Comparison of ENCODE assay signal across 16 cellular contexts in genomic region chr9:89710689-89711088, GRCh38.
A peak's percentile ranks its signal among the peaks of the same experiment; 100 is the strongest.
DNase-seq lines count a peak whose midpoint lies in the region; ATAC-seq, FAIRE-seq and TF ChIP-seq lines count a peak whose summit lies in the region.
"Had no signal": no experiment of that assay in that cellular context is flagged by ENCODE, and none has a peak within 500 bp of the region (broad histone marks: within the 10 kb centered on the region; RNA-seq: fewer than 3 reads in every experiment).

No MANE protein-coding gene starts in this region.

- H3K27me3 ChIP-seq in breast epithelium (no peaks in the 10 kb centered on the region), left lung (no peaks in the 10 kb centered on the region), tibial nerve (no peaks in the 10 kb centered on the region)
- H3K27me3 ChIP-seq: esophagus muscularis mucosa had no signal

- no peaks in the 10 kb centered on the region for H3K36me3 ChIP-seq in breast epithelium
- H3K36me3 ChIP-seq in left lung: no peaks in the 10 kb centered on the region
- H3K36me3 ChIP-seq in tibial nerve: no peaks in the 10 kb centered on the region
- H3K36me3 ChIP-seq: esophagus muscularis mucosa, thoracic aorta had no signal

- TF ChIP-seq CTCF in breast epithelium (IDR thresholded peaks at IDR 0.05): no peak
- TF ChIP-seq CTCF in MCF 10A (IDR thresholded peaks at IDR 0.05; ENCODE audit: unreplicated experiment): no peak
- no peak for TF ChIP-seq CTCF in left lung (IDR thresholded peaks at IDR 0.05)
- TF ChIP-seq CTCF in tibial nerve (IDR thresholded peaks at IDR 0.05): no peak
- TF ChIP-seq CTCF in GM13977 (IDR thresholded peaks at IDR 0.05; ENCODE audit: extremely low read depth, insufficient read depth, missing control alignments): no peak
- TF ChIP-seq CTCF in HFFc6 (IDR thresholded peaks at IDR 0.05): no peak

- H3K9me3 ChIP-seq in breast epithelium (no peaks in the 10 kb centered on the region), left lung (no peaks in the 10 kb centered on the region), tibial nerve (no peaks in the 10 kb centered on the region)
- H3K9me3 ChIP-seq: esophagus muscularis mucosa, SK-N-SH, thoracic aorta had no signal

- peaks cover 3% of the 10 kb centered on the region for H3K27me3 Mint-ChIP-seq in MCF 10A (ENCODE audit: insufficient read depth, unreplicated experiment)
- no peaks in the 10 kb centered on the region for H3K27me3 Mint-ChIP-seq in activated T-helper 2 cell treated with anti-CD3 and anti-CD28 coated beads, Interferon-gamma antibody, Interleukin-2, Interleukin-4, amounts not matched to agents 10 μg/mL and 5 μg/mL and 100 μg/mL, durations not matched to agents 14 hours and 24 hours and 36 hours (ENCODE audit: low read depth)
- H3K27me3 Mint-ChIP-seq in HFFc6 (ENCODE audit: insufficient read depth): no peaks in the 10 kb centered on the region; the same call in 1 of the 2 replicates

- intact Hi-C loops in breast epithelium (cut with DNase I; ENCODE audit: low total_unique reads) (no loop called here), MCF 10A (cut with micrococcal nuclease) (no loop called here), left lung (cut with DNase I) (no loop called here)
- intact Hi-C loops in activated T-helper 2 cell treated with anti-CD3 and anti-CD28 coated beads, Interferon-gamma antibody, Interleukin-2, Interleukin-4, amounts not matched to agents 10 μg/mL and 5 μg/mL and 100 μg/mL, durations not matched to agents 14 hours and 24 hours and 36 hours (cut with micrococcal nuclease): no loop called here

- H3K36me3 Mint-ChIP-seq in MCF 10A (ENCODE audit: insufficient read depth, unreplicated experiment) (no peaks in the 10 kb centered on the region), HFFc6 (ENCODE audit: low read depth) (peaks cover 5% of the 10 kb centered on the region)
- peaks cover 70% of the 10 kb centered on the region for H3K36me3 Mint-ChIP-seq in activated T-helper 2 cell treated with anti-CD3 and anti-CD28 coated beads, Interferon-gamma antibody, Interleukin-2, Interleukin-4, amounts not matched to agents 10 μg/mL and 5 μg/mL and 100 μg/mL, durations not matched to agents 14 hours and 24 hours and 36 hours (ENCODE audit: low read depth)

- no peaks in the 10 kb centered on the region for H3K4me1 Mint-ChIP-seq in MCF 10A (ENCODE audit: insufficient read depth, unreplicated experiment)
- H3K4me1 Mint-ChIP-seq in activated T-helper 2 cell treated with anti-CD3 and anti-CD28 coated beads, Interferon-gamma antibody, Interleukin-2, Interleukin-4, amounts not matched to agents 10 μg/mL and 5 μg/mL and 100 μg/mL, durations not matched to agents 14 hours and 24 hours and 36 hours (ENCODE audit: low read depth): peaks cover 64% of the 10 kb centered on the region
- H3K4me1 Mint-ChIP-seq in HFFc6 (ENCODE audit: low read depth): no peaks in the 10 kb centered on the region

- H3K4me3 ChIP-seq in breast epithelium (no peak overlapping the region), left lung (no peak overlapping the region), tibial nerve (no peak overlapping the region)
- H3K4me3 ChIP-seq: esophagus muscularis mucosa, thoracic aorta had no signal

- CTCF ChIA-PET in MCF 10A (lab: Yijun Ruan, JAX): interaction anchor here (0.6 to 1.3 kb wide), 4 partner anchors 15 to 193 kb away, joined by 3 to 4 read pairs (median 3); no protein-coding TSS in a partner anchor

- POLR2A ChIA-PET in MCF 10A (lab: Yijun Ruan, JAX): interaction anchor here (1.0 kb wide), 1 partner anchor 33 kb away, joined by 3 read pairs; no protein-coding TSS in a partner anchor

- WGBS in tibial nerve, 2 donors: 69 to 72% methylated on average over 7 of the region's 7 CpGs

- H3K4me3 Mint-ChIP-seq in MCF 10A (ENCODE audit: unreplicated experiment) (no peak overlapping the region), HFFc6 (no peak overlapping the region)
- no peak overlapping the region for H3K4me3 Mint-ChIP-seq in activated T-helper 2 cell treated with anti-CD3 and anti-CD28 coated beads, Interferon-gamma antibody, Interleukin-2, Interleukin-4, amounts not matched to agents 10 μg/mL and 5 μg/mL and 100 μg/mL, durations not matched to agents 14 hours and 24 hours and 36 hours (ENCODE audit: low read depth)

- ATAC-seq in left lung: peak; percentile 54

- H3K4me1 ChIP-seq in breast epithelium (peaks cover 0 to 8% of the 10 kb centered on the region in 2 donors), left lung (peaks cover 0 to 30% of the 10 kb centered on the region in 2 donors), tibial nerve (peaks cover 0 to 10% (median 1%) of the 10 kb centered on the region in 4 donors)

- TF ChIP-seq POLR2A in breast epithelium (IDR thresholded peaks at IDR 0.05): no peak
- no peak for TF ChIP-seq POLR2A in tibial nerve (IDR thresholded peaks at IDR 0.05)

- in situ Hi-C loops in GM13977 (cut with MboI; ENCODE audit: low pct_unique_long_range_greater_than_20kb, low sequenced_read_pairs, unreplicated experiment): no loop called here

- H3K27ac ChIP-seq in breast epithelium: peak overlapping the region; percentile 20 to 69
- H3K27ac ChIP-seq in left lung: peak overlapping the region; percentile 36 to 57
- no peak overlapping the region for H3K27ac ChIP-seq in tibial nerve
- H3K27ac ChIP-seq: esophagus muscularis mucosa, thoracic aorta, VCaP had no signal

- no TSS peak for BruUV-seq in MCF 10A (replicated peaks; lab: Mats Ljungman, UMichigan)

- no peak for DNase-seq in breast epithelium (ENCODE audit: low spot score in 2 of 2)
- DNase-seq in MCF 10A (ENCODE audit: unreplicated experiment): no peak
- no peak for DNase-seq in activated T-helper 2 cell treated with anti-CD3 and anti-CD28 coated beads, Interferon-gamma antibody, Interleukin-2, Interleukin-4, amounts not matched to agents 10 μg/mL and 5 μg/mL and 100 μg/mL, durations not matched to agents 14 hours and 24 hours and 36 hours (ENCODE audit: low spot score)
- no peak for DNase-seq in left lung
- peak in 1 of 2 donors; percentile 14 for DNase-seq in tibial nerve (ENCODE audit: low spot score in 2 of 2)
- no peak for DNase-seq in RCC 7860 (ENCODE audit: low spot score)
- no peak for DNase-seq in GM13977 (ENCODE audit: low spot score)
- no peak for DNase-seq in HFFc6
- DNase-seq: cortex of kidney, mammary epithelial cell, NCI-H2107, posterior cingulate gyrus, SK-N-SH had no signal

- H3K9me3 Mint-ChIP-seq in MCF 10A (ENCODE audit: unreplicated experiment) (no peaks in the 10 kb centered on the region), HFFc6 (peaks cover 34% of the 10 kb centered on the region)
- H3K9me3 Mint-ChIP-seq in activated T-helper 2 cell treated with anti-CD3 and anti-CD28 coated beads, Interferon-gamma antibody, Interleukin-2, Interleukin-4, amounts not matched to agents 10 μg/mL and 5 μg/mL and 100 μg/mL, durations not matched to agents 14 hours and 24 hours and 36 hours: no peaks in the 10 kb centered on the region

- H3K27ac Mint-ChIP-seq in MCF 10A (ENCODE audit: low read depth, unreplicated experiment): no peak overlapping the region
- peak overlapping the region; percentile 56 for H3K27ac Mint-ChIP-seq in activated T-helper 2 cell treated with anti-CD3 and anti-CD28 coated beads, Interferon-gamma antibody, Interleukin-2, Interleukin-4, amounts not matched to agents 10 μg/mL and 5 μg/mL and 100 μg/mL, durations not matched to agents 14 hours and 24 hours and 36 hours
- H3K27ac Mint-ChIP-seq in HFFc6: no peak overlapping the region

- no peak for FAIRE-seq in RCC 7860 (lab: Jason Lieb, UNC)

- TF ChIP-seq EP300 in tibial nerve (IDR thresholded peaks at IDR 0.05): peak; percentile 27 to 66

Comparison
In these comparisons a context has a peak if more than half of its experiments do, and no peak if none do; other contexts are left out.
1. H3K27ac ChIP-seq: peak in breast epithelium (2 of 2) and left lung (2 of 2); none in tibial nerve (0 of 4).